ENCODE assay signal across 27 cellular contexts in genomic region chr9:79127661-79128060, GRCh38.
DNase-seq lines count a peak whose midpoint lies in the region; ATAC-seq, FAIRE-seq and TF ChIP-seq lines count a peak whose summit lies in the region.
"Had no signal": no experiment of that assay in that cellular context is flagged by ENCODE, and none has a peak within 500 bp of the region (broad histone marks: within the 10 kb centered on the region; RNA-seq: fewer than 3 reads in every experiment).

No MANE protein-coding gene starts in this region.

- ATAC-seq in GM19395 (IDR thresholded peaks at IDR 0.05; ENCODE audit: unreplicated experiment), result no peak
- ATAC-seq in GM18502 (IDR thresholded peaks at IDR 0.05; ENCODE audit: poor library complexity, unreplicated experiment), result no peak
- no peak for ATAC-seq in stimulated activated effector memory CD8-positive, alpha-beta T cell treated with anti-CD3 and anti-CD28 coated beads, Interleukin-12 subunit alpha, Interleukin-12 subunit beta, amount 100 ng/mL, for 72 hours
- ATAC-seq: A549, GM23338, T-helper 17 cell had no signal

- H3K9me3 Mint-ChIP-seq in astrocyte (ENCODE audit: unreplicated experiment), result no peaks in the 10 kb centered on the region
- no peaks in the 10 kb centered on the region for H3K9me3 Mint-ChIP-seq in stimulated activated effector memory CD8-positive, alpha-beta T cell treated with anti-CD3 and anti-CD28 coated beads, Interleukin-12 subunit alpha, Interleukin-12 subunit beta, amount 100 ng/mL, for 72 hours
- H3K9me3 Mint-ChIP-seq: GM23338, H9 had no signal

- H3K4me2 ChIP-seq in GM23248 (ENCODE audit: unreplicated experiment), result no peak overlapping the region
- H3K4me2 ChIP-seq in astrocyte (ENCODE audit: low read length), result no peak overlapping the region
- H3K4me2 ChIP-seq: A549, BLaER1, GM23338, SK-N-SH had no signal

- no peaks in the 10 kb centered on the region for H3K9me2 ChIP-seq in GM23248 (ENCODE audit: insufficient read depth)
- H3K9me2 ChIP-seq: SK-N-SH had no signal

- H3K4me1 ChIP-seq in GM23248 (ENCODE audit: insufficient read depth) (0 out of 2 replicates have a peak, but pooled peaks cover 7% of the 10 kb centered on the region), astrocyte (ENCODE audit: insufficient read depth, low read length) (no peaks in the 10 kb centered on the region)
- H3K4me1 ChIP-seq: A549, BLaER1 had no signal

- DNase-seq in BJ (ENCODE audit: low read depth) (peak; percentile 50), GM23248 (peak; percentile 32), astrocyte (ENCODE audit: low read depth) (no peak), myocyte (ENCODE audit: low read depth) (peak; percentile 18), MV-4-11 (lab: John Stamatoyannopoulos, UW) (no peak)
- no peak for DNase-seq in stimulated activated effector memory CD8-positive, alpha-beta T cell treated with anti-CD3 and anti-CD28 coated beads, Interleukin-12 subunit alpha, Interleukin-12 subunit beta, amount 100 ng/mL, for 72 hours (ENCODE audit: low spot score in 2 of 2)
- DNase-seq: CD4-positive, alpha-beta T cell; H9; KBM-7; MG63; NCI-H2029 treated with DMSO at 0.1 percent for 48 hours; NCI-H446 treated with DMSO at 0.1 percent for 48 hours; NCI-H526; SIG-M5; SW 1271; T-helper 17 cell had no signal

- in situ Hi-C loops in GM23248 (cut with MboI), result loop anchor here (10.0 to 25.0 kb wide), 4 partner anchors 285 to 690 kb away; no protein-coding TSS in a partner anchor

- H4K20me1 ChIP-seq in GM23248 (ENCODE audit: insufficient read depth), result no peaks in the 10 kb centered on the region
- H4K20me1 ChIP-seq in astrocyte (ENCODE audit: insufficient read depth, low read length), result no peaks in the 10 kb centered on the region
- H4K20me1 ChIP-seq: BLaER1 had no signal

- no peaks in the 10 kb centered on the region for H3K9me3 ChIP-seq in GM23248 (ENCODE audit: low read depth)
- H3K9me3 ChIP-seq in astrocyte (ENCODE audit: insufficient read depth, low read depth, low read length), result no peaks in the 10 kb centered on the region
- H3K9me3 ChIP-seq: A549, BLaER1, MG63, SK-N-SH had no signal

- H3K27ac ChIP-seq in GM23248, result no peak overlapping the region
- H3K27ac ChIP-seq in astrocyte (ENCODE audit: low read depth, low read length), result no peak overlapping the region
- H3K27ac ChIP-seq: BLaER1 had no signal

- H3K36me3 ChIP-seq in BJ (ENCODE audit: control insufficient read depth, insufficient read depth, low read length) (no peaks in the 10 kb centered on the region), GM23248 (ENCODE audit: low read depth) (no peaks in the 10 kb centered on the region), astrocyte (ENCODE audit: insufficient read depth, low read length) (no peaks in the 10 kb centered on the region)
- H3K36me3 ChIP-seq: BLaER1, MG63 had no signal

- H3K36me3 Mint-ChIP-seq in astrocyte (ENCODE audit: low read depth, unreplicated experiment), result no peaks in the 10 kb centered on the region
- no peaks in the 10 kb centered on the region for H3K36me3 Mint-ChIP-seq in stimulated activated effector memory CD8-positive, alpha-beta T cell treated with anti-CD3 and anti-CD28 coated beads, Interleukin-12 subunit alpha, Interleukin-12 subunit beta, amount 100 ng/mL, for 72 hours

- no peaks in the 10 kb centered on the region for H3F3A ChIP-seq in GM23248 (ENCODE audit: insufficient read depth)

- H3K4me1 Mint-ChIP-seq in astrocyte (ENCODE audit: low read depth, unreplicated experiment), result no peaks in the 10 kb centered on the region
- no peaks in the 10 kb centered on the region for H3K4me1 Mint-ChIP-seq in stimulated activated effector memory CD8-positive, alpha-beta T cell treated with anti-CD3 and anti-CD28 coated beads, Interleukin-12 subunit alpha, Interleukin-12 subunit beta, amount 100 ng/mL, for 72 hours

- peak; percentile 5 for FAIRE-seq in astrocyte (lab: Jason Lieb, UNC)
- FAIRE-seq: D721Med, G401.6, GM12892, GM18507, HTR-8/SVneo had no signal

- no peak overlapping the region for H3K4me3 ChIP-seq in BJ (ENCODE audit: low read depth, low read length)
- H3K4me3 ChIP-seq in GM23248, result no peak overlapping the region
- H3K4me3 ChIP-seq in astrocyte (ENCODE audit: insufficient read depth, low read depth, low read length), result no peak overlapping the region
- H3K4me3 ChIP-seq: A549, BLaER1, GM23338, MG63 had no signal

- H2AFZ ChIP-seq in GM23248, result peak overlapping the region; percentile 27; the same call in 1 of the 2 replicates
- no peak overlapping the region for H2AFZ ChIP-seq in astrocyte (ENCODE audit: low read depth, low read length)
- H2AFZ ChIP-seq: GM23338 had no signal

- TF ChIP-seq CTCF in BJ (IDR thresholded peaks at IDR 0.05; ENCODE audit: insufficient read depth, low read depth, low read length), result no peak
- no peak for TF ChIP-seq CTCF in astrocyte (IDR thresholded peaks at IDR 0.05; ENCODE audit: insufficient read depth, low read depth, low read length)

- 18 to 28% methylated on average over 4 of the region's 4 CpGs for WGBS in GM23248 (ENCODE audit: low coverage in 1 of 2, low lambda C conversion rate in 2 of 2, missing lambda C conversion rate in 2 of 2), 2 experiments

- H3K79me2 ChIP-seq in GM23248 (ENCODE audit: insufficient read depth), result no peaks in the 10 kb centered on the region
- no peaks in the 10 kb centered on the region for H3K79me2 ChIP-seq in astrocyte (ENCODE audit: insufficient read depth, low read length)

- no peaks in the 10 kb centered on the region for H3K27me3 ChIP-seq in BJ (ENCODE audit: control insufficient read depth, insufficient read depth, low read length)
- H3K27me3 ChIP-seq in GM23248 (replicated peaks; ENCODE audit: insufficient read depth), result no peaks in the 10 kb centered on the region
- no peaks in the 10 kb centered on the region for H3K27me3 ChIP-seq in astrocyte (ENCODE audit: insufficient read depth, low read length)
- H3K27me3 ChIP-seq: BLaER1, MG63 had no signal

- no peak overlapping the region for H3K4me3 Mint-ChIP-seq in astrocyte (ENCODE audit: unreplicated experiment)
- no peak overlapping the region for H3K4me3 Mint-ChIP-seq in stimulated activated effector memory CD8-positive, alpha-beta T cell treated with anti-CD3 and anti-CD28 coated beads, Interleukin-12 subunit alpha, Interleukin-12 subunit beta, amount 100 ng/mL, for 72 hours
- H3K4me3 Mint-ChIP-seq: CD4-positive, alpha-beta T cell; GM23338; H9; T-helper 17 cell had no signal

- H3K27me3 Mint-ChIP-seq in astrocyte (ENCODE audit: low read depth, unreplicated experiment), result peaks cover 3% of the 10 kb centered on the region
- H3K27me3 Mint-ChIP-seq: CD4-positive, alpha-beta T cell; T-helper 17 cell had no signal

- CTCF ChIA-PET in BJ (lab: Yijun Ruan, JAX), result interaction anchor here (0.5 to 1.5 kb wide), 7 partner anchors 104 to 762 kb away, joined by 3 read pairs; partner anchors contain the start of gene TLE4

- H3K9ac ChIP-seq in GM23248 (no peak overlapping the region), astrocyte (ENCODE audit: low read length) (no peak overlapping the region)
- H3K9ac ChIP-seq: BLaER1, SK-N-SH had no signal

- H3K27ac Mint-ChIP-seq in astrocyte (ENCODE audit: unreplicated experiment), result no peak overlapping the region
- H3K27ac Mint-ChIP-seq in stimulated activated effector memory CD8-positive, alpha-beta T cell treated with anti-CD3 and anti-CD28 coated beads, Interleukin-12 subunit alpha, Interleukin-12 subunit beta, amount 100 ng/mL, for 72 hours, result no peak overlapping the region
- H3K27ac Mint-ChIP-seq: CD4-positive, alpha-beta T cell; GM23338; H9; T-helper 17 cell had no signal

- POLR2A ChIA-PET in BJ (lab: Charles Lee), result no interaction called here

Comparison
In these comparisons a context has a peak if more than half of its experiments do, and no peak if none do; other contexts are left out.
1. DNase-seq: peak in BJ (single experiment), GM23248 (single experiment) and myocyte (single experiment); none in astrocyte (single experiment), stimulated activated effector memory CD8-positive, alpha-beta T cell treated with anti-CD3 and anti-CD28 coated beads, Interleukin-12 subunit alpha, Interleukin-12 subunit beta, amount 100 ng/mL, for 72 hours (0 of 2) and MV-4-11 (single experiment).